8 cellular contexts compared by ENCODE assay signal in the genomic region with DNA sequence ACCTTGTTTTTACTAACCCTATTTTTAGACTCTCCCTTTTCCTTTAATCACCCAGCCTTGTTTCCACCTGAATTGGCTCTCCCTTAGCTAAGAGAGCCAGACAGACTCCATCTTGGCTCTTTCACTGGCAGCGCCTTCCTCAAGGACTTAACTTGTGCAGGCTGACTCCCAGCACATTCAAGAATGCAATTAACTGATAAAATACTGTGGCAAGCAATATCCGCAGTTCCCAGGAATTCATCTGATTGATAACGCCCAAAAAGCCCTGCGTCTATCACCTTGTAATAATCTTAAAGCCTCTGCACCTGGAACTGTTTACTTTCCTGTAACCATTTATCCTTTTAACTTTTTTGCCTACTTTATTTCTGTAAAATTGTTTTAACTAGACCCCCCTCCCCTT. TPM values are rescaled to one million over a fixed set of nuclear protein-coding genes. Genes with fewer than 3 reads are reported as not detected.
"Had no signal": no experiment of that assay in that cellular context is flagged by ENCODE, and none has a peak within 500 bp of the region (broad histone marks: within the 10 kb centered on the region; RNA-seq: fewer than 3 reads in every experiment).

No MANE protein-coding gene starts in this region.

RNA-seq across cellular contexts. Expression of a gene that starts 29.1 kb away (rescaled TPM):
- total RNA-seq: activated CD4-positive, alpha-beta memory T cell treated with anti-CD3 and anti-CD28 coated beads, Interleukin-2, amount 10 ng/mL, durations not matched to agents 7 days and 5 days; activated CD8-positive, alpha-beta memory T cell treated with anti-CD3 and anti-CD28 coated beads for 36 hours; activated naive CD4-positive, alpha-beta T cell treated with anti-CD3 and anti-CD28 coated beads, Interleukin-2, amount 50 U/mL, for 72 hours; breast epithelium; OCI-LY7; RPMI7951; T-helper 17 cell had no signal
- polyA plus RNA-seq: adipose tissue had no signal

RNA-seq across cellular contexts. Expression of a gene that starts 32.4 kb away (rescaled TPM):
- total RNA-seq: activated CD4-positive, alpha-beta memory T cell treated with anti-CD3 and anti-CD28 coated beads, Interleukin-2, amount 10 ng/mL, durations not matched to agents 7 days and 5 days; activated CD8-positive, alpha-beta memory T cell treated with anti-CD3 and anti-CD28 coated beads for 36 hours; activated naive CD4-positive, alpha-beta T cell treated with anti-CD3 and anti-CD28 coated beads, Interleukin-2, amount 50 U/mL, for 72 hours; OCI-LY7; RPMI7951; T-helper 17 cell had no signal
- polyA plus RNA-seq: adipose tissue had no signal

RNA-seq across cellular contexts. Expression of a gene that starts 56.3 kb away (rescaled TPM):
- total RNA-seq: activated CD4-positive, alpha-beta memory T cell treated with anti-CD3 and anti-CD28 coated beads, Interleukin-2, amount 10 ng/mL, durations not matched to agents 7 days and 5 days; activated CD8-positive, alpha-beta memory T cell treated with anti-CD3 and anti-CD28 coated beads for 36 hours; activated naive CD4-positive, alpha-beta T cell treated with anti-CD3 and anti-CD28 coated beads, Interleukin-2, amount 50 U/mL, for 72 hours; breast epithelium; OCI-LY7; RPMI7951; T-helper 17 cell had no signal
- polyA plus RNA-seq: adipose tissue had no signal
